Comparison of ENCODE assay signal across 14 cellular contexts in genomic region chr1:53582211-53583020, GRCh38.
A peak's percentile ranks its signal among the peaks of the same experiment; 100 is the strongest.
DNase-seq lines count a peak whose midpoint lies in the region; ATAC-seq, FAIRE-seq and TF ChIP-seq lines count a peak whose summit lies in the region.
"Had no signal": no experiment of that assay in that cellular context is flagged by ENCODE, and none has a peak within 500 bp of the region (broad histone marks: within the 10 kb centered on the region; RNA-seq: fewer than 3 reads in every experiment).

No MANE protein-coding gene starts in this region.

- no peaks in the 10 kb centered on the region for H3K36me3 Mint-ChIP-seq in activated CD8-positive, alpha-beta memory T cell treated with anti-CD3 and anti-CD28 coated beads, Interleukin-2, amount 10 ng/mL, durations not matched to agents 7 days and 5 days

- no peak for TF ChIP-seq RAD21 in GM12878 (IDR thresholded peaks at IDR 0.05; ENCODE audit: insufficient read depth, low read depth, low read length)

- no peaks in the 10 kb centered on the region for H4K20me1 ChIP-seq in GM12878 (ENCODE audit: control insufficient read depth, insufficient read depth)

- H3K9me3 ChIP-seq in GM12878 (replicated peaks; ENCODE audit: control insufficient read depth, insufficient read depth, low read length) (no peaks in the 10 kb centered on the region), gastroesophageal sphincter (no peaks in the 10 kb centered on the region)

- DNase-seq in activated CD8-positive, alpha-beta memory T cell treated with anti-CD3 and anti-CD28 coated beads, Interleukin-2, amount 10 ng/mL, durations not matched to agents 7 days and 5 days = peak; percentile 46
- no peak for DNase-seq in activated CD8-positive, alpha-beta memory T cell treated with anti-CD3 and anti-CD28 coated beads for 24 hours
- DNase-seq in GM12878 (ENCODE audit: low read depth, low spot score) (no peak), retinal pigment epithelial cell (ENCODE audit: low read depth) (peak; percentile 73), DMS114 treated with DMSO at 0.1 percent for 48 hours (lab: John Stamatoyannopoulos, UW; ENCODE audit: unreplicated experiment) (no peak)
- DNase-seq: AML-193, NCI-H2029 had no signal

- CTCF ChIA-PET in activated CD8-positive, alpha-beta memory T cell treated with anti-CD3 and anti-CD28 coated beads, Interleukin-2, amount 10 ng/mL, durations not matched to agents 7 days and 5 days (lab: Charles Lee) = interaction anchor here (1.2 kb wide), 1 partner anchor 20 kb away, joined by 3 read pairs; no protein-coding TSS in a partner anchor
- CTCF ChIA-PET in GM12878 (lab: Yijun Ruan, JAX) = interaction anchor here (0.8 kb wide), 1 partner anchor 34 kb away, joined by 3 read pairs; no protein-coding TSS in a partner anchor

- SMC1A ChIA-PET in GM12878 (lab: Charles Lee; ENCODE audit: uncharacterized antibody, unreplicated experiment) = no interaction called here

- peaks cover 18% of the 10 kb centered on the region for H3K4me1 Mint-ChIP-seq in activated CD8-positive, alpha-beta memory T cell treated with anti-CD3 and anti-CD28 coated beads, Interleukin-2, amount 10 ng/mL, durations not matched to agents 7 days and 5 days

- H3K27ac Mint-ChIP-seq in activated CD8-positive, alpha-beta memory T cell treated with anti-CD3 and anti-CD28 coated beads, Interleukin-2, amount 10 ng/mL, durations not matched to agents 7 days and 5 days = no peak overlapping the region

- no peaks in the 10 kb centered on the region for H3K27me3 Mint-ChIP-seq in activated CD8-positive, alpha-beta memory T cell treated with anti-CD3 and anti-CD28 coated beads, Interleukin-2, amount 10 ng/mL, durations not matched to agents 7 days and 5 days

- no peak for TF ChIP-seq CTCF in GM12878 (IDR thresholded peaks at IDR 0.05 in 2 of 3, conservative IDR thresholded peaks at IDR 0.05 in 1 of 3; ENCODE audit: control insufficient read depth in 2 of 3, extremely low read depth in 1 of 3, insufficient read depth in 1 of 3, low read depth in 3 of 3, low read length in 3 of 3)
- TF ChIP-seq CTCF in retinal pigment epithelial cell (conservative IDR thresholded peaks at IDR 0.05; ENCODE audit: low read depth, low read length) = no peak
- no peak for TF ChIP-seq CTCF in gastroesophageal sphincter (IDR thresholded peaks at IDR 0.05)

- POLR2A ChIA-PET in GM12878 (lab: Charles Lee) = no interaction called here

- H3K9ac ChIP-seq in GM12878 (ENCODE audit: control insufficient read depth, insufficient read depth, low read length) = no peak overlapping the region

- BruUV-seq in GM12878 (replicated peaks; lab: Mats Ljungman, UMichigan) = no TSS peak

- no peak for TF ChIP-seq POLR2A in GM12878 (IDR thresholded peaks at IDR 0.05; ENCODE audit: low read depth, low read length)
- TF ChIP-seq POLR2A in gastroesophageal sphincter (IDR thresholded peaks at IDR 0.05) = no peak

- FAIRE-seq in GM12878 (lab: Jason Lieb, UNC) = no peak
- FAIRE-seq: astrocyte, endometrium, GM18507 had no signal

- H3K27me3 ChIP-seq in GM12878 (replicated peaks in 1 of 2; ENCODE audit: control insufficient read depth in 2 of 2, insufficient read depth in 2 of 2, low read length in 1 of 2) (peaks cover 0 to 1% of the 10 kb centered on the region in 2 experiments; a peak in 2 of 4 replicates), gastroesophageal sphincter (no peaks in the 10 kb centered on the region)

- TF ChIP-seq EP300 in GM12878 (IDR thresholded peaks at IDR 0.05; ENCODE audit: borderline replicate concordance in 1 of 2, control insufficient read depth in 1 of 2, low read depth in 2 of 2, low read length in 2 of 2) = no peak
- no peak for TF ChIP-seq EP300 in gastroesophageal sphincter (IDR thresholded peaks at IDR 0.05)

- H3K27ac ChIP-seq in GM12878 (ENCODE audit: control insufficient read depth, insufficient read depth) = no peak overlapping the region
- H3K27ac ChIP-seq in gastroesophageal sphincter = no peak overlapping the region

- in situ Hi-C loops in GM12878 (cut with MboI) = no loop called here

- intact Hi-C loops in GM12878 (cut with micrococcal nuclease; ENCODE audit: unreplicated experiment) = no loop called here

- no peak overlapping the region for H3K4me3 Mint-ChIP-seq in activated CD8-positive, alpha-beta memory T cell treated with anti-CD3 and anti-CD28 coated beads, Interleukin-2, amount 10 ng/mL, durations not matched to agents 7 days and 5 days

- no peak overlapping the region for H2AFZ ChIP-seq in GM12878 (ENCODE audit: control insufficient read depth, low read depth, low read length)

- ATAC-seq in activated CD8-positive, alpha-beta memory T cell treated with anti-CD3 and anti-CD28 coated beads, Interleukin-2, amount 10 ng/mL, durations not matched to agents 7 days and 5 days = peak; percentile 50
- ATAC-seq in HG03175 (IDR thresholded peaks at IDR 0.05; ENCODE audit: unreplicated experiment) (peak; percentile 50), GM12878 (peak; percentile 46), GM21381 (IDR thresholded peaks at IDR 0.05; ENCODE audit: unreplicated experiment) (no peak), gastroesophageal sphincter (no peak)
- ATAC-seq: left lobe of liver had no signal

- H3K4me1 ChIP-seq in GM12878 (ENCODE audit: control insufficient read depth, insufficient read depth, low read length) = no peaks in the 10 kb centered on the region
- H3K4me1 ChIP-seq in gastroesophageal sphincter = no peaks in the 10 kb centered on the region

- 49% methylated on average over 8 of the region's 8 CpGs for WGBS in GM12878 (ENCODE audit: insufficient coverage, insufficient replicate concordance, low lambda C conversion rate, missing lambda C conversion rate)
- WGBS in gastroesophageal sphincter (ENCODE audit: low coverage in 1 of 2), 2 donors = 92% methylated on average over 2 of the region's 8 CpGs; no CpG with 5 or more reads in 1 of the 2 donors

- H3K36me3 ChIP-seq in GM12878 (ENCODE audit: control insufficient read depth in 2 of 2, insufficient read depth in 2 of 2, low read length in 1 of 2) (no peaks in the 10 kb centered on the region), gastroesophageal sphincter (no peaks in the 10 kb centered on the region)

- H3K4me2 ChIP-seq in GM12878 (ENCODE audit: control insufficient read depth, insufficient read depth) = no peak overlapping the region

- H3K79me2 ChIP-seq in GM12878 (ENCODE audit: control insufficient read depth, insufficient read depth, low read length) = no peaks in the 10 kb centered on the region

- no peaks in the 10 kb centered on the region for H3K9me3 Mint-ChIP-seq in activated CD8-positive, alpha-beta memory T cell treated with anti-CD3 and anti-CD28 coated beads, Interleukin-2, amount 10 ng/mL, durations not matched to agents 7 days and 5 days (ENCODE audit: low read depth)

- RAD21 ChIA-PET in GM12878 (lab: Charles Lee; ENCODE audit: unreplicated experiment) = no interaction called here

- H3K4me3 ChIP-seq in GM12878 (no peak overlapping the region), retinal pigment epithelial cell (ENCODE audit: low read length) (no peak overlapping the region), gastroesophageal sphincter (no peak overlapping the region)

TF ChIP-seq in GM12878, 131 proteins besides CTCF, POLR2A, EP300 and RAD21 (continues in another document):
- TF ChIP-seq BHLHE40 (IDR thresholded peaks at IDR 0.05; ENCODE audit: borderline replicate concordance in 1 of 2, low read depth in 2 of 2, low read length in 1 of 2) (peak in 1 of 2 experiments; percentile 48; a peak in 1 of 4 replicates), NRF1 (conservative IDR thresholded peaks at IDR 0.05; ENCODE audit: low read depth, low read length) (no peak), MTA2 (IDR thresholded peaks at IDR 0.05; ENCODE audit: low read depth) (peak; percentile 15; the same call in 1 of the 2 replicates), MAX (IDR thresholded peaks at IDR 0.05; ENCODE audit: low read depth, low read length) (no peak), MYB (IDR thresholded peaks at IDR 0.05; ENCODE audit: borderline replicate concordance, low read depth, low read length) (no peak), TBL1XR1 (IDR thresholded peaks at IDR 0.05; ENCODE audit: low read depth, low read length) (no peak), IKZF1 (conservative IDR thresholded peaks at IDR 0.05) (peak; percentile 52; the same call in 1 of the 2 replicates), MEF2B (IDR thresholded peaks at IDR 0.05; ENCODE audit: partially characterized antibody, poor library complexity, severe bottlenecking) (peak; percentile 17), ZNF24 (IDR thresholded peaks at IDR 0.05) (no peak), NR2F1 (conservative IDR thresholded peaks at IDR 0.05) (peak; percentile 84), ZNF592 (IDR thresholded peaks at IDR 0.05) (no peak), POLR2AphosphoS5 (IDR thresholded peaks at IDR 0.05; ENCODE audit: low read length) (no peak)

Comparison
In these comparisons a context has a peak if more than half of its experiments do, and no peak if none do; other contexts are left out.
1. DNase-seq: peak in activated CD8-positive, alpha-beta memory T cell treated with anti-CD3 and anti-CD28 coated beads, Interleukin-2, amount 10 ng/mL, durations not matched to agents 7 days and 5 days (single experiment) and retinal pigment epithelial cell (single experiment); none in activated CD8-positive, alpha-beta memory T cell treated with anti-CD3 and anti-CD28 coated beads for 24 hours (single experiment), GM12878 (single experiment) and DMS114 treated with DMSO at 0.1 percent for 48 hours (single experiment).
2. ATAC-seq: peak in activated CD8-positive, alpha-beta memory T cell treated with anti-CD3 and anti-CD28 coated beads, Interleukin-2, amount 10 ng/mL, durations not matched to agents 7 days and 5 days (single experiment), HG03175 (single experiment) and GM12878 (single experiment); none in GM21381 (single experiment) and gastroesophageal sphincter (single experiment).